Comparison of ENCODE assay signal across 1 cellular context in genomic region chr1:26109229-26110164, GRCh38.
TF ChIP-seq lines count a peak whose summit lies in the region.

No MANE protein-coding gene starts in this region.

TF ChIP-seq in HepG2, 621 proteins besides CTCF, POLR2A, EP300 and RAD21:
- TF ChIP-seq MAFF (IDR thresholded peaks at IDR 0.05; ENCODE audit: low read depth, low read length) (no peak), ZHX2 (IDR thresholded peaks at IDR 0.05; ENCODE audit: low read depth) (no peak), ZHX2 (CRISPR knock-in tag; IDR thresholded peaks at IDR 0.05; ENCODE audit: borderline replicate concordance) (no peak), CEBPB (IDR thresholded peaks at IDR 0.05; ENCODE audit: borderline replicate concordance, low read depth, low read length) (no peak), CHD4 (IDR thresholded peaks at IDR 0.05; ENCODE audit: borderline replicate concordance, low read length) (no peak), ZNF414 (CRISPR knock-in tag; IDR thresholded peaks at IDR 0.05) (no peak), TRIM22 (IDR thresholded peaks at IDR 0.05) (no peak), HDAC1 (CRISPR knock-in tag; IDR thresholded peaks at IDR 0.05) (no peak), ZNF350 (CRISPR knock-in tag; IDR thresholded peaks at IDR 0.05; ENCODE audit: borderline replicate concordance, low read depth) (no peak), SOX6 (IDR thresholded peaks at IDR 0.05) (no peak), SOX6 (CRISPR knock-in tag; IDR thresholded peaks at IDR 0.05) (no peak), YY1 (IDR thresholded peaks at IDR 0.05; ENCODE audit: insufficient read depth, insufficient replicate concordance, low read depth, low read length) (no peak), ZNF230 (CRISPR knock-in tag; IDR thresholded peaks at IDR 0.05) (no peak), FOXK2 (IDR thresholded peaks at IDR 0.05) (no peak), MAF1 (CRISPR knock-in tag; IDR thresholded peaks at IDR 0.05; ENCODE audit: borderline replicate concordance) (no peak), HNF1A (IDR thresholded peaks at IDR 0.05; ENCODE audit: low read depth) (no peak), HNF1A (CRISPR knock-in tag; IDR thresholded peaks at IDR 0.05; ENCODE audit: borderline replicate concordance) (no peak), ZFY (CRISPR knock-in tag; IDR thresholded peaks at IDR 0.05) (no peak), ZNF572 (CRISPR knock-in tag; IDR thresholded peaks at IDR 0.05) (no peak), CSRNP1 (CRISPR knock-in tag; IDR thresholded peaks at IDR 0.05) (no peak), MXD3 (CRISPR knock-in tag; IDR thresholded peaks at IDR 0.05) (no peak), NR2C2 (CRISPR knock-in tag; IDR thresholded peaks at IDR 0.05; ENCODE audit: borderline replicate concordance) (no peak), ZNF772 (CRISPR knock-in tag; IDR thresholded peaks at IDR 0.05) (no peak)
